1 cellular context compared by ENCODE assay signal in genomic region chr21:20031807-20032206, GRCh38.
TF ChIP-seq lines count a peak whose summit lies in the region.

No MANE protein-coding gene starts in this region.

TF ChIP-seq in H1, 55 proteins besides CTCF, POLR2A, EP300 and RAD21 (continued from another document):
- TF ChIP-seq SP1 (IDR thresholded peaks at IDR 0.05; ENCODE audit: low read depth, low read length), result no peak
- TF ChIP-seq JUN (IDR thresholded peaks at IDR 0.05; ENCODE audit: low read depth, low read length), result no peak
- TF ChIP-seq KDM5A (IDR thresholded peaks at IDR 0.05; ENCODE audit: low read length), result no peak
- TF ChIP-seq BRCA1 (IDR thresholded peaks at IDR 0.05; ENCODE audit: low read depth, low read length), result no peak
- TF ChIP-seq ASH2L (IDR thresholded peaks at IDR 0.05; ENCODE audit: low read length), result no peak
- TF ChIP-seq TAF1 (IDR thresholded peaks at IDR 0.05; ENCODE audit: low read depth, low read length), result no peak
TF ChIP-seq in H1: peak in this region for 0.
